In genomic region chr6:42251500-42251899, GRCh38 we compare ENCODE assay signal across 15 cellular contexts. TPM values are rescaled to one million over a fixed set of nuclear protein-coding genes. Genes with fewer than 3 reads are reported as not detected.
DNase-seq lines count a peak whose midpoint lies in the region; ATAC-seq and TF ChIP-seq lines count a peak whose summit lies in the region.
"Had no signal": no experiment of that assay in that cellular context is flagged by ENCODE, and none has a peak within 500 bp of the region (broad histone marks: within the 10 kb centered on the region; RNA-seq: fewer than 3 reads in every experiment).

No MANE protein-coding gene starts in this region.

- H3K27ac Mint-ChIP-seq in CD4-positive, alpha-beta memory T cell: peak overlapping the region in 1 of 7 donors; percentile 25
- H3K27ac Mint-ChIP-seq: T-cell had no signal

- intact Hi-C loops in CD4-positive, alpha-beta memory T cell (cut with micrococcal nuclease): no loop called here

- H3K9me3 Mint-ChIP-seq in CD4-positive, alpha-beta memory T cell: no peaks in the 10 kb centered on the region
- H3K9me3 Mint-ChIP-seq: activated T-cell treated with anti-CD3 and anti-CD28 coated beads, Interleukin-2, amount 50 U/mL, for 4 hours; CD4-positive, CD25-positive, alpha-beta regulatory T cell; T-cell had no signal

- no peaks in the 10 kb centered on the region for H3K4me1 Mint-ChIP-seq in CD4-positive, alpha-beta memory T cell
- H3K4me1 Mint-ChIP-seq: CD4-positive, CD25-positive, alpha-beta regulatory T cell had no signal

- DNase-seq in AG20443 (ENCODE audit: low spot score) (peak; percentile 72), NCI-H2227 (lab: John Stamatoyannopoulos, UW; ENCODE audit: unreplicated experiment) (peak; percentile 27), fibroblast of peridontal ligament (ENCODE audit: extremely low read depth) (peak; percentile 83), omental fat pad (ENCODE audit: low spot score) (no peak), RPMI8226 (no peak)
- no peak for DNase-seq in stimulated activated CD4-positive, alpha-beta T cell treated with anti-CD3 and anti-CD28 coated beads, Interleukin-4, amount 100 ng/mL, for 24 hours
- DNase-seq in CD4-positive, alpha-beta memory T cell: no peak
- DNase-seq: activated CD4-positive, alpha-beta T cell treated with anti-CD3 and anti-CD28 coated beads for 1 hour; activated T-cell treated with anti-CD3 and anti-CD28 coated beads, Interleukin-2, amount 50 U/mL, for 4 hours; CD4-positive, CD25-positive, alpha-beta regulatory T cell; MG63; NCI-H2081 treated with DMSO at 0.1 percent for 48 hours; T-cell had no signal

- H3K27me3 ChIP-seq in CD4-positive, alpha-beta memory T cell (ENCODE audit: insufficient read depth, low read length): no peaks in the 10 kb centered on the region
- H3K27me3 ChIP-seq: breast epithelium, MG63 had no signal

- no peaks in the 10 kb centered on the region for H3K9me3 ChIP-seq in CD4-positive, alpha-beta memory T cell (ENCODE audit: control insufficient read depth in 1 of 2, low read length in 2 of 2)
- H3K9me3 ChIP-seq: breast epithelium, MG63 had no signal

- H3K27ac ChIP-seq in CD4-positive, alpha-beta memory T cell (ENCODE audit: low read depth, low read length): no peak overlapping the region

- ATAC-seq in omental fat pad (ENCODE audit: low FRiP score): peak; percentile 53
- no peak for ATAC-seq in GM21390 (IDR thresholded peaks at IDR 0.05; ENCODE audit: unreplicated experiment)
- ATAC-seq: activated T-cell treated with anti-CD3 and anti-CD28 coated beads, Interleukin-2, amount 50 U/mL, for 4 hours; T-cell had no signal

- CTCF ChIA-PET in CD4-positive, alpha-beta memory T cell (lab: Charles Lee; ENCODE audit: partially characterized antibody): interaction anchor here (1.6 kb wide), 1 partner anchor 296 kb away, joined by 5 read pairs; no protein-coding TSS in a partner anchor

- TF ChIP-seq CTCF in omental fat pad (IDR thresholded peaks at IDR 0.05): no peak

- H3K4me1 ChIP-seq in CD4-positive, alpha-beta memory T cell (ENCODE audit: insufficient read depth, low read length): no peaks in the 10 kb centered on the region

- no peak overlapping the region for H3K4me3 ChIP-seq in CD4-positive, alpha-beta memory T cell (ENCODE audit: low read length in 2 of 2)
- H3K4me3 ChIP-seq: MG63 had no signal

- peaks cover 45 to 85% of the 10 kb centered on the region in 2 donors for H3K36me3 Mint-ChIP-seq in CD4-positive, alpha-beta memory T cell

- H3K4me3 Mint-ChIP-seq in CD4-positive, alpha-beta memory T cell: no peak overlapping the region
- H3K4me3 Mint-ChIP-seq: activated T-cell treated with anti-CD3 and anti-CD28 coated beads, Interleukin-2, amount 50 U/mL, for 4 hours; CD4-positive, CD25-positive, alpha-beta regulatory T cell; T-cell had no signal

- no peaks in the 10 kb centered on the region for H3K27me3 Mint-ChIP-seq in CD4-positive, alpha-beta memory T cell
- H3K27me3 Mint-ChIP-seq: CD4-positive, CD25-positive, alpha-beta regulatory T cell; T-cell had no signal

- POLR2A ChIA-PET in CD4-positive, alpha-beta memory T cell (lab: Charles Lee; ENCODE audit: partially characterized antibody): no interaction called here

- peaks cover 51% of the 10 kb centered on the region for H3K36me3 ChIP-seq in CD4-positive, alpha-beta memory T cell (ENCODE audit: insufficient read depth, low read length)
- H3K36me3 ChIP-seq: breast epithelium, MG63 had no signal

RNA-seq across cellular contexts. Expression of gene MRPS10, which starts 33.8 kb away (rescaled TPM):
- 10 to 100 TPM; 21.4 to 38.0 (median 27.2) TPM for total RNA-seq in omental fat pad
- total RNA-seq in CD4-positive, alpha-beta memory T cell: 10 to 100 TPM; 22.6 to 25.1 TPM
- polyA plus RNA-seq in CD4-positive, alpha-beta memory T cell: 10 to 100 TPM; 40.3 to 57.5 TPM

RNA-seq across cellular contexts. Expression of gene GUCA1B, which starts 56.7 kb away (rescaled TPM):
- under 1 TPM in 2 of 4 donors, not detected in 2; 0.63 to 0.95 TPM for total RNA-seq in omental fat pad
- 1 to 10 TPM; 4.1 to 5.3 TPM for total RNA-seq in CD4-positive, alpha-beta memory T cell
- polyA plus RNA-seq in CD4-positive, alpha-beta memory T cell: under 1 TPM in 1 of 2 donors, not detected in 1; 0.17 TPM

Comparison
In these comparisons a context has a peak if more than half of its experiments do, and no peak if none do; other contexts are left out.
1. DNase-seq: peak in AG20443 (single experiment), NCI-H2227 (single experiment) and fibroblast of peridontal ligament (single experiment); none in omental fat pad (single experiment), stimulated activated CD4-positive, alpha-beta T cell treated with anti-CD3 and anti-CD28 coated beads, Interleukin-4, amount 100 ng/mL, for 24 hours (single experiment), CD4-positive, alpha-beta memory T cell (0 of 5) and RPMI8226 (single experiment).